Comparison of ENCODE assay signal across 8 cellular contexts in genomic region chr15:63043391-63044076, GRCh38. TPM values are rescaled to one million over a fixed set of nuclear protein-coding genes. Genes with fewer than 3 reads are reported as not detected.
DNase-seq lines count a peak whose midpoint lies in the region; ATAC-seq and TF ChIP-seq lines count a peak whose summit lies in the region.

No MANE protein-coding gene starts in this region.

- no peak for TF ChIP-seq CTCF in mucosa of descending colon (IDR thresholded peaks at IDR 0.05)
- no peak for TF ChIP-seq CTCF in uterus (IDR thresholded peaks at IDR 0.05)

- TF ChIP-seq POLR2A in uterus (IDR thresholded peaks at IDR 0.05), result no peak

- H3K9me3 ChIP-seq in mucosa of descending colon (no peaks in the 10 kb centered on the region), uterus (no peaks in the 10 kb centered on the region)

- ATAC-seq in mucosa of descending colon, result peak; percentile 10

- DNase-seq in GM03348 (ENCODE audit: low spot score), result peak; percentile 46
- DNase-seq in RPMI7951 (ENCODE audit: low read depth), result peak; percentile 40
- peak; percentile 61 for DNase-seq in ecto neural progenitor cell (ENCODE audit: low spot score)
- peak in 2 of 3 donors; percentile 65 to 71 for DNase-seq in mucosa of descending colon
- DNase-seq in uterus, result peak; percentile 27 to 45
- DNase-seq in stimulated activated CD4-positive, alpha-beta T cell treated with anti-CD3 and anti-CD28 coated beads, Interleukin-4, amount 100 ng/mL, for 24 hours, result no peak
- DNase-seq in middle frontal gyrus (ENCODE audit: extremely low spot score, low spot score), result no peak
- DNase-seq in NCI-H2196 treated with DMSO at 0.1 percent for 48 hours (lab: John Stamatoyannopoulos, UW; ENCODE audit: unreplicated experiment), result no peak

- H3K36me3 ChIP-seq in mucosa of descending colon (ENCODE audit: low read depth), result no peaks in the 10 kb centered on the region
- H3K36me3 ChIP-seq in uterus, result no peaks in the 10 kb centered on the region

- H3K4me1 ChIP-seq in mucosa of descending colon (ENCODE audit: low read depth) (peaks cover 15% of the 10 kb centered on the region), uterus (no peaks in the 10 kb centered on the region)

- intact Hi-C loops in mucosa of descending colon (cut with DNase I, micrococcal nuclease) (loop anchor here in 1 of 2 donors (10.0 kb wide), 2 partner anchors 149 to 199 kb away; no protein-coding TSS in a partner anchor), uterus (cut with DNase I; ENCODE audit: low total_unique reads) (loop anchor here (2.0 kb wide), 1 partner anchor 195 kb away; no protein-coding TSS in a partner anchor)

- H3K27ac ChIP-seq in uterus, result peak overlapping the region; percentile 97 to 98

- H3K27me3 ChIP-seq in uterus, result no peaks in the 10 kb centered on the region

- H3K4me3 ChIP-seq in mucosa of descending colon (peak overlapping the region; percentile 64), uterus (peak overlapping the region; percentile 77 to 89)

RNA-seq across cellular contexts. Expression of gene TPM1, which starts 1.0 kb away (rescaled TPM):
- 1,035 and 1,151 TPM in 2 replicates for total RNA-seq in RPMI7951 (2014; rRNA removed; shearing (Covaris generic))
- total RNA-seq in mucosa of descending colon (1,000 to 10,000 TPM in 1 of 3 donors, 100 to 1,000 TPM in 2; 613 to 1,704 (median 696) TPM), uterus (1,000 to 10,000 TPM in 2 of 4 donors, 100 to 1,000 TPM in 2; 622 to 1,998 (median 1,003) TPM)

Comparison
In these comparisons a context has a peak if more than half of its experiments do, and no peak if none do; other contexts are left out.
1. DNase-seq: peak in GM03348 (single experiment), RPMI7951 (single experiment), ecto neural progenitor cell (single experiment), mucosa of descending colon (2 of 3) and uterus (2 of 2); none in stimulated activated CD4-positive, alpha-beta T cell treated with anti-CD3 and anti-CD28 coated beads, Interleukin-4, amount 100 ng/mL, for 24 hours (single experiment), middle frontal gyrus (single experiment) and NCI-H2196 treated with DMSO at 0.1 percent for 48 hours (single experiment).